ENCODE assay signal across 8 cellular contexts in genomic region chr14:92513966-92514843, GRCh38. TPM values are rescaled to one million over a fixed set of nuclear protein-coding genes. Genes with fewer than 3 reads are reported as not detected.
DNase-seq lines count a peak whose midpoint lies in the region; ATAC-seq and TF ChIP-seq lines count a peak whose summit lies in the region.

No MANE protein-coding gene starts in this region.

- H3K27me3 ChIP-seq in layer of hippocampus (ENCODE audit: control insufficient read depth, insufficient read depth, low read length): peaks cover 13% of the 10 kb centered on the region

- CTCF ChIA-PET in MCF 10A (lab: Yijun Ruan, JAX): interaction anchor here (0.7 kb wide), 1 partner anchor 88 kb away, joined by 4 read pairs; no protein-coding TSS in a partner anchor

- intact Hi-C loops in MCF 10A (cut with micrococcal nuclease): no loop called here

- no TSS peak for BruUV-seq in MCF 10A (replicated peaks; lab: Mats Ljungman, UMichigan)

- H3K4me1 Mint-ChIP-seq in MCF 10A (ENCODE audit: insufficient read depth, unreplicated experiment): peaks cover 11% of the 10 kb centered on the region

- H3K27ac ChIP-seq in layer of hippocampus (ENCODE audit: low read depth, low read length): peak overlapping the region; percentile 62

- no peaks in the 10 kb centered on the region for H3K27me3 Mint-ChIP-seq in MCF 10A (ENCODE audit: insufficient read depth, unreplicated experiment)

- no peaks in the 10 kb centered on the region for H3K9me3 Mint-ChIP-seq in MCF 10A (ENCODE audit: unreplicated experiment)

- H3K27ac Mint-ChIP-seq in MCF 10A (ENCODE audit: low read depth, unreplicated experiment): no peak overlapping the region

- POLR2A ChIA-PET in MCF 10A (lab: Yijun Ruan, JAX): interaction anchor here (1.6 to 1.9 kb wide), 4 partner anchors 9 to 393 kb away, joined by 3 to 5 read pairs (median 5); partner anchors contain the start of genes CPSF2 and NDUFB1

- peaks cover 4% of the 10 kb centered on the region for H3K36me3 Mint-ChIP-seq in MCF 10A (ENCODE audit: insufficient read depth, unreplicated experiment)

- no peak for ATAC-seq in HG03025 (IDR thresholded peaks at IDR 0.05; ENCODE audit: low FRiP score, unreplicated experiment)

- H3K4me3 Mint-ChIP-seq in MCF 10A (ENCODE audit: unreplicated experiment): peak overlapping the region; percentile 70

- DNase-seq in stimulated activated naive CD4-positive, alpha-beta T cell (lab: John Stamatoyannopoulos, UW): peak in 5 of 6 experiments; percentile 5 to 62 (median 22)
- no peak for DNase-seq in stimulated activated naive CD4-positive, alpha-beta T cell treated with Interleukin-2 at 50 U/mL for 16 hours (lab: John Stamatoyannopoulos, UW)
- DNase-seq in OCI-M1 (lab: John Stamatoyannopoulos, UW) (peak; percentile 30), MCF 10A (ENCODE audit: unreplicated experiment) (peak; percentile 24), anterior cingulate cortex (lab: John Stamatoyannopoulos, UW) (no peak)
- DNase-seq in stimulated activated CD4-positive, alpha-beta T cell treated with anti-CD3 and anti-CD28 coated beads, Interleukin-4, amount 100 ng/mL, for 4 hours: peak; percentile 28 to 34

- TF ChIP-seq CTCF in MCF 10A (IDR thresholded peaks at IDR 0.05; ENCODE audit: unreplicated experiment): no peak

RNA-seq across cellular contexts. Expression of gene RIN3, which starts 0.6 kb away (rescaled TPM):
- total RNA-seq in MCF 10A (2022): 14.2 and 19.3 TPM in 2 replicates

Comparison
In these comparisons a context has a peak if more than half of its experiments do, and no peak if none do; other contexts are left out.
1. DNase-seq: peak in stimulated activated naive CD4-positive, alpha-beta T cell (5 of 6), OCI-M1 (single experiment), MCF 10A (single experiment) and stimulated activated CD4-positive, alpha-beta T cell treated with anti-CD3 and anti-CD28 coated beads, Interleukin-4, amount 100 ng/mL, for 4 hours (2 of 2); none in stimulated activated naive CD4-positive, alpha-beta T cell treated with Interleukin-2 at 50 U/mL for 16 hours (single experiment) and anterior cingulate cortex (0 of 58).